Comparison of ENCODE assay signal across 26 cellular contexts in the genomic region with DNA sequence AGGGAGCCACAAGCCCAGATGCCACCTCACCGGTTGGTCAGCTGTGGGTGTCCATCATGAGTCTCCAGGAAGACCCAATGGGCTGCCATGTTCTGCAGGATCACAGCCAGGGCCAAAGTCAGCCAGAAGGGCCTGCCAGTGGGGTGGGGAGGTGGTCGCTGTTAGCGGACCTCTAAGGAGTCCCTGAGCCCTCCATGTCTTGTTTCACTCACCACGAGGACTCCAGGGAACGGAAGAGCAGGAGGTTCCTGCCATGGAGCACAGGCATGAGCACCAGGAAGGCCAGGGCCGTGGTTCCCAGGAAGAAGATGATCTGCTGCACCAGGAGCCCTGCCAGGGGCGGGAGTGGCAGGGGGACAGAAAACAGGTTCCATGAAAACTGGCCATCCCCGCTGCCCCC. TPM values are rescaled to one million over a fixed set of nuclear protein-coding genes. Genes with fewer than 3 reads are reported as not detected.
DNase-seq lines count a peak whose midpoint lies in the region; ATAC-seq and TF ChIP-seq lines count a peak whose summit lies in the region.
"Had no signal": no experiment of that assay in that cellular context is flagged by ENCODE, and none has a peak within 500 bp of the region (broad histone marks: within the 10 kb centered on the region; RNA-seq: fewer than 3 reads in every experiment).

No MANE protein-coding gene starts in this region.

- H3K27ac ChIP-seq in left ventricle myocardium inferior (replicated peaks) (no peak overlapping the region), lower lobe of right lung (no peak overlapping the region), osteoblast (ENCODE audit: low read depth, low read length) (no peak overlapping the region), upper lobe of right lung (no peak overlapping the region)
- H3K27ac ChIP-seq: HL-60 had no signal

- intact Hi-C loops in left ventricle myocardium superior (cut with micrococcal nuclease) = no loop called here
- intact Hi-C loops in left ventricle myocardium inferior (cut with micrococcal nuclease) = no loop called here
- intact Hi-C loops in lower lobe of right lung (cut with DNase I) = no loop called here
- intact Hi-C loops in upper lobe of right lung (cut with DNase I) = no loop called here
- intact Hi-C loops in activated T-helper 2 cell treated with anti-CD3 and anti-CD28 coated beads, Interferon-gamma antibody, Interleukin-2, Interleukin-4, amounts not matched to agents 10 μg/mL and 5 μg/mL and 100 μg/mL, durations not matched to agents 14 hours and 24 hours and 36 hours (cut with micrococcal nuclease) = no loop called here

- no peak overlapping the region for H3K4me2 ChIP-seq in osteoblast (ENCODE audit: insufficient read depth, low read length)
- H3K4me2 ChIP-seq: A549 had no signal

- TF ChIP-seq CTCF in left ventricle myocardium inferior (IDR thresholded peaks at IDR 0.05; ENCODE audit: borderline replicate concordance) (no peak), lower lobe of right lung (IDR thresholded peaks at IDR 0.05) (no peak), osteoblast (IDR thresholded peaks at IDR 0.05; ENCODE audit: extremely low read depth, low read depth, low read length) (no peak), upper lobe of right lung (IDR thresholded peaks at IDR 0.05) (no peak)

- H3K9me3 ChIP-seq in left ventricle myocardium inferior (replicated peaks) (no peaks in the 10 kb centered on the region), lower lobe of right lung (no peaks in the 10 kb centered on the region), osteoblast (ENCODE audit: low read depth, low read length) (no peaks in the 10 kb centered on the region), upper lobe of right lung (no peaks in the 10 kb centered on the region)
- H3K9me3 ChIP-seq: A549, MG63 had no signal

- H3K27ac Mint-ChIP-seq in activated T-helper 2 cell treated with anti-CD3 and anti-CD28 coated beads, Interferon-gamma antibody, Interleukin-2, Interleukin-4, amounts not matched to agents 10 μg/mL and 5 μg/mL and 100 μg/mL, durations not matched to agents 14 hours and 24 hours and 36 hours = no peak overlapping the region
- H3K27ac Mint-ChIP-seq: B cell, HFFc6 had no signal

- H3K4me1 ChIP-seq in left ventricle myocardium inferior (peaks cover 36% of the 10 kb centered on the region), lower lobe of right lung (peaks cover 27% of the 10 kb centered on the region), osteoblast (ENCODE audit: insufficient read depth, low read length) (peaks cover 46% of the 10 kb centered on the region), upper lobe of right lung (peaks cover 11% of the 10 kb centered on the region)

- no peaks in the 10 kb centered on the region for H3K9me3 Mint-ChIP-seq in activated T-helper 2 cell treated with anti-CD3 and anti-CD28 coated beads, Interferon-gamma antibody, Interleukin-2, Interleukin-4, amounts not matched to agents 10 μg/mL and 5 μg/mL and 100 μg/mL, durations not matched to agents 14 hours and 24 hours and 36 hours
- H3K9me3 Mint-ChIP-seq: H9, HFFc6 had no signal

- no peaks in the 10 kb centered on the region for H3K27me3 Mint-ChIP-seq in activated T-helper 2 cell treated with anti-CD3 and anti-CD28 coated beads, Interferon-gamma antibody, Interleukin-2, Interleukin-4, amounts not matched to agents 10 μg/mL and 5 μg/mL and 100 μg/mL, durations not matched to agents 14 hours and 24 hours and 36 hours (ENCODE audit: low read depth)

- H3K27me3 ChIP-seq in left ventricle myocardium inferior (ENCODE audit: low read depth) (no peaks in the 10 kb centered on the region), lower lobe of right lung (ENCODE audit: low read depth) (no peaks in the 10 kb centered on the region), osteoblast (ENCODE audit: insufficient read depth, low read length) (no peaks in the 10 kb centered on the region), upper lobe of right lung (no peaks in the 10 kb centered on the region)
- H3K27me3 ChIP-seq: MG63 had no signal

- no peak overlapping the region for H3K4me3 Mint-ChIP-seq in activated T-helper 2 cell treated with anti-CD3 and anti-CD28 coated beads, Interferon-gamma antibody, Interleukin-2, Interleukin-4, amounts not matched to agents 10 μg/mL and 5 μg/mL and 100 μg/mL, durations not matched to agents 14 hours and 24 hours and 36 hours (ENCODE audit: low read depth)
- H3K4me3 Mint-ChIP-seq: B cell, H9, HFFc6 had no signal

- no peaks in the 10 kb centered on the region for H3K4me1 Mint-ChIP-seq in activated T-helper 2 cell treated with anti-CD3 and anti-CD28 coated beads, Interferon-gamma antibody, Interleukin-2, Interleukin-4, amounts not matched to agents 10 μg/mL and 5 μg/mL and 100 μg/mL, durations not matched to agents 14 hours and 24 hours and 36 hours (ENCODE audit: low read depth)
- H3K4me1 Mint-ChIP-seq: B cell; CD4-positive, CD25-positive, alpha-beta regulatory T cell had no signal

- H2AFZ ChIP-seq in osteoblast (ENCODE audit: low read length) = no peak overlapping the region

- H3K4me3 ChIP-seq in left ventricle myocardium inferior = no peak overlapping the region
- no peak overlapping the region for H3K4me3 ChIP-seq in lower lobe of right lung
- H3K4me3 ChIP-seq in osteoblast (ENCODE audit: insufficient read depth, low read length) = no peak overlapping the region
- no peak overlapping the region for H3K4me3 ChIP-seq in upper lobe of right lung
- H3K4me3 ChIP-seq: A549, K562, MG63 had no signal

- ATAC-seq in left ventricle myocardium superior (no peak), lower lobe of right lung (no peak), upper lobe of right lung (no peak), GM21526 (IDR thresholded peaks at IDR 0.05; ENCODE audit: low FRiP score, unreplicated experiment) (no peak)
- ATAC-seq: A549, HepG2, K562 had no signal

- no peaks in the 10 kb centered on the region for H3K36me3 ChIP-seq in left ventricle myocardium inferior
- no peaks in the 10 kb centered on the region for H3K36me3 ChIP-seq in lower lobe of right lung
- no peaks in the 10 kb centered on the region for H3K36me3 ChIP-seq in osteoblast (ENCODE audit: insufficient read depth, low read length)
- H3K36me3 ChIP-seq in upper lobe of right lung = no peaks in the 10 kb centered on the region
- H3K36me3 ChIP-seq: MG63 had no signal

- no peaks in the 10 kb centered on the region for H3K79me2 ChIP-seq in osteoblast (ENCODE audit: insufficient read depth, low read length)

- DNase-seq in left ventricle myocardium superior = peak; percentile 19
- no peak for DNase-seq in left ventricle myocardium inferior
- peak; percentile 25 for DNase-seq in lower lobe of right lung
- DNase-seq in osteoblast (ENCODE audit: insufficient read length, low spot score, missing footprints) = peak; percentile 52
- DNase-seq in upper lobe of right lung = peak; percentile 38
- DNase-seq in activated T-helper 2 cell treated with anti-CD3 and anti-CD28 coated beads, Interferon-gamma antibody, Interleukin-2, Interleukin-4, amounts not matched to agents 10 μg/mL and 5 μg/mL and 100 μg/mL, durations not matched to agents 14 hours and 24 hours and 36 hours (ENCODE audit: low spot score) = no peak
- DNase-seq in GOT3 (lab: John Stamatoyannopoulos, UW) = no peak
- DNase-seq: CD4-positive, CD25-positive, alpha-beta regulatory T cell; EL; H9; HFFc6; MG63; NCI-H1417; NCI-H187; NCI-H446 treated with DMSO at 0.1 percent for 48 hours; NCI-H526 treated with DMSO at 0.1 percent for 48 hours; OCI-M1; SHP77 had no signal

- H3K36me3 Mint-ChIP-seq in activated T-helper 2 cell treated with anti-CD3 and anti-CD28 coated beads, Interferon-gamma antibody, Interleukin-2, Interleukin-4, amounts not matched to agents 10 μg/mL and 5 μg/mL and 100 μg/mL, durations not matched to agents 14 hours and 24 hours and 36 hours (ENCODE audit: low read depth) = no peaks in the 10 kb centered on the region
- H3K36me3 Mint-ChIP-seq: CD4-positive, CD25-positive, alpha-beta regulatory T cell had no signal

- no peaks in the 10 kb centered on the region for H4K20me1 ChIP-seq in osteoblast (ENCODE audit: insufficient read depth, low read length)

RNA-seq across cellular contexts. Expression of a gene that starts 8.6 kb away (rescaled TPM):
- total RNA-seq in left ventricle myocardium superior (11.1 TPM), left ventricle myocardium inferior (12.7 TPM), lower lobe of right lung (24.0 TPM), osteoblast (77.5 and 106 TPM in 2 replicates), upper lobe of right lung (40.6 TPM)
- not detected in 2 replicates for total RNA-seq in activated T-helper 2 cell treated with anti-CD3 and anti-CD28 coated beads, Interferon-gamma antibody, Interleukin-2, Interleukin-4, amounts not matched to agents 10 μg/mL and 5 μg/mL and 100 μg/mL, durations not matched to agents 14 hours and 24 hours and 36 hours
- total RNA-seq: B cell; CD4-positive, CD25-positive, alpha-beta regulatory T cell; HepG2; HT-29; K562 had no signal

RNA-seq across cellular contexts. Expression of a gene that starts 20.5 kb away (rescaled TPM):
- total RNA-seq in left ventricle myocardium superior (not detected), left ventricle myocardium inferior (not detected), lower lobe of right lung (not detected), osteoblast (under 0.01 and 0.36 TPM in 2 replicates), upper lobe of right lung (not detected)
- not detected in 2 replicates for total RNA-seq in activated T-helper 2 cell treated with anti-CD3 and anti-CD28 coated beads, Interferon-gamma antibody, Interleukin-2, Interleukin-4, amounts not matched to agents 10 μg/mL and 5 μg/mL and 100 μg/mL, durations not matched to agents 14 hours and 24 hours and 36 hours
- total RNA-seq: B cell; CD4-positive, CD25-positive, alpha-beta regulatory T cell; LHCN-M2 had no signal

RNA-seq across cellular contexts. Expression of a gene that starts 51.7 kb away (rescaled TPM):
- total RNA-seq in left ventricle myocardium superior (2.2 TPM), left ventricle myocardium inferior (2.6 TPM), lower lobe of right lung (1.2 TPM), osteoblast (under 0.01 TPM in 1 of 2 replicates, not detected in the other), upper lobe of right lung (4.0 TPM)
- not detected in 2 replicates for total RNA-seq in activated T-helper 2 cell treated with anti-CD3 and anti-CD28 coated beads, Interferon-gamma antibody, Interleukin-2, Interleukin-4, amounts not matched to agents 10 μg/mL and 5 μg/mL and 100 μg/mL, durations not matched to agents 14 hours and 24 hours and 36 hours
- total RNA-seq: B cell; CD4-positive, CD25-positive, alpha-beta regulatory T cell; HepG2; HT-29; K562; LHCN-M2 had no signal

RNA-seq across cellular contexts. Expression of a gene that starts 54.0 kb away (rescaled TPM):
- total RNA-seq in left ventricle myocardium superior = not detected
- 0.11 TPM for total RNA-seq in left ventricle myocardium inferior
- total RNA-seq in lower lobe of right lung = 5.9 TPM
- 0.29 TPM in 1 of 2 replicates, not detected in the other for total RNA-seq in osteoblast
- not detected for total RNA-seq in upper lobe of right lung
- not detected in 2 replicates for total RNA-seq in activated T-helper 2 cell treated with anti-CD3 and anti-CD28 coated beads, Interferon-gamma antibody, Interleukin-2, Interleukin-4, amounts not matched to agents 10 μg/mL and 5 μg/mL and 100 μg/mL, durations not matched to agents 14 hours and 24 hours and 36 hours
- total RNA-seq: B cell; CD4-positive, CD25-positive, alpha-beta regulatory T cell; HepG2; LHCN-M2 had no signal

Comparison
In these comparisons a context has a peak if more than half of its experiments do, and no peak if none do; other contexts are left out.
1. DNase-seq: peak in left ventricle myocardium superior (single experiment), lower lobe of right lung (single experiment), osteoblast (single experiment) and upper lobe of right lung (single experiment); none in left ventricle myocardium inferior (single experiment), activated T-helper 2 cell treated with anti-CD3 and anti-CD28 coated beads, Interferon-gamma antibody, Interleukin-2, Interleukin-4, amounts not matched to agents 10 μg/mL and 5 μg/mL and 100 μg/mL, durations not matched to agents 14 hours and 24 hours and 36 hours (single experiment) and GOT3 (single experiment).
2. RNA of a gene that starts 8.6 kb away (total RNA-seq): 77.5 to 106 TPM in osteoblast, 40.6 TPM in upper lobe of right lung (single experiment), 24.0 TPM in lower lobe of right lung (single experiment), 12.7 TPM in left ventricle myocardium inferior (single experiment) and 11.1 TPM in left ventricle myocardium superior (single experiment); not detected in activated T-helper 2 cell treated with anti-CD3 and anti-CD28 coated beads, Interferon-gamma antibody, Interleukin-2, Interleukin-4, amounts not matched to agents 10 μg/mL and 5 μg/mL and 100 μg/mL, durations not matched to agents 14 hours and 24 hours and 36 hours; every median in the first group is over 10 times any median in the second.